In genomic region chr3:134640872-134641470, GRCh38 we compare ENCODE assay signal across 8 cellular contexts. TPM values are rescaled to one million over a fixed set of nuclear protein-coding genes. Genes with fewer than 3 reads are reported as not detected.
A peak's percentile ranks its signal among the peaks of the same experiment; 100 is the strongest.
DNase-seq lines count a peak whose midpoint lies in the region; ATAC-seq and TF ChIP-seq lines count a peak whose summit lies in the region.

No MANE protein-coding gene starts in this region.

- CTCF ChIA-PET in AG04450 (lab: Charles Lee) = interaction anchor here (0.7 to 6.2 kb wide), 16 partner anchors 8 to 114 kb away, joined by 3 to 124 read pairs (median 4); partner anchors contain the start of gene KY

- no peaks in the 10 kb centered on the region for H4K20me1 ChIP-seq in neural progenitor cell (ENCODE audit: low read depth)

- H3K27ac ChIP-seq in AG04450 (ENCODE audit: low read depth, low read length) (no peak overlapping the region), dorsolateral prefrontal cortex (no peak overlapping the region), neural progenitor cell (no peak overlapping the region)

- DNase-seq in AG04450 (ENCODE audit: low read depth, low spot score) = no peak
- peak; percentile 53 for DNase-seq in ELR (ENCODE audit: low read depth)
- peak; percentile 3 for DNase-seq in NCI-H460 (ENCODE audit: extremely low read depth, low read depth)
- peak in 1 of 10 donors; percentile 33 for DNase-seq in dorsolateral prefrontal cortex
- peak; percentile 59 for DNase-seq in neural progenitor cell (ENCODE audit: low spot score)
- DNase-seq in middle frontal gyrus (ENCODE audit: extremely low spot score, low spot score) = no peak
- no peak for DNase-seq in OCI-M2 (lab: John Stamatoyannopoulos, UW; ENCODE audit: unreplicated experiment)

- H3F3A ChIP-seq in neural progenitor cell (ENCODE audit: low read depth) = peaks cover 4% of the 10 kb centered on the region

- H3K4me3 ChIP-seq in AG04450 (ENCODE audit: low read depth, low read length) = no peak overlapping the region
- no peak overlapping the region for H3K4me3 ChIP-seq in dorsolateral prefrontal cortex
- H3K4me3 ChIP-seq in neural progenitor cell = no peak overlapping the region

- no peaks in the 10 kb centered on the region for H3K79me2 ChIP-seq in neural progenitor cell (ENCODE audit: low read depth)

- no peak overlapping the region for H3K4me3 Mint-ChIP-seq in neural progenitor cell

- H3K4me2 ChIP-seq in neural progenitor cell = no peak overlapping the region

- POLR2A ChIA-PET in AG04450 (lab: Yijun Ruan, JAX) = no interaction called here

- no peak overlapping the region for H3K27ac Mint-ChIP-seq in neural progenitor cell

- H3K9me3 Mint-ChIP-seq in neural progenitor cell = no peaks in the 10 kb centered on the region

- H3K9me3 ChIP-seq in AG04450 (ENCODE audit: control insufficient read depth, insufficient read depth, low read length) (no peaks in the 10 kb centered on the region), neural progenitor cell (ENCODE audit: low read depth) (no peaks in the 10 kb centered on the region)

- peaks cover 5% of the 10 kb centered on the region for H3K27me3 Mint-ChIP-seq in neural progenitor cell (ENCODE audit: insufficient read depth, low read depth)

- no peaks in the 10 kb centered on the region for H3K36me3 Mint-ChIP-seq in neural progenitor cell

- no peak for ATAC-seq in GM18873 (IDR thresholded peaks at IDR 0.05; ENCODE audit: low FRiP score, unreplicated experiment)

- no peaks in the 10 kb centered on the region for H3K36me3 ChIP-seq in neural progenitor cell

- intact Hi-C loops in dorsolateral prefrontal cortex (cut with DNase I) = loop anchor here in 1 of 2 donors (2.0 kb wide), 1 partner anchor 40 kb away; no protein-coding TSS in a partner anchor

- TF ChIP-seq CTCF in AG04450 (IDR thresholded peaks at IDR 0.05; ENCODE audit: low read depth, low read length) (peak; percentile 73), dorsolateral prefrontal cortex (IDR thresholded peaks at IDR 0.05 in 54 of 56, conservative IDR thresholded peaks at IDR 0.05 in 2 of 56; ENCODE audit: low read depth in 1 of 56, partially characterized antibody in 56 of 56) (peak in 54 of 56 donors; percentile 9 to 65 (median 39)), neural progenitor cell (IDR thresholded peaks at IDR 0.05) (peak; percentile 67)

- H3K4me1 Mint-ChIP-seq in neural progenitor cell = peaks cover 35% of the 10 kb centered on the region

- H2AFZ ChIP-seq in neural progenitor cell (replicated peaks) = no peak overlapping the region

- H3K4me1 ChIP-seq in neural progenitor cell = peaks cover 17% of the 10 kb centered on the region

- H3K9ac ChIP-seq in neural progenitor cell = no peak overlapping the region

- H3K27me3 ChIP-seq in AG04450 (ENCODE audit: control insufficient read depth, insufficient read depth, low read length) (peaks cover 4% of the 10 kb centered on the region), dorsolateral prefrontal cortex (no peaks in the 10 kb centered on the region), neural progenitor cell (peaks cover 4% of the 10 kb centered on the region)

RNA-seq across cellular contexts. Expression of gene KY, which starts 9.9 kb away (rescaled TPM):
- polyA plus RNA-seq in AG04450 (2011; rRNA removed) = 0.04 and 0.09 TPM in 2 replicates
- not detected in 2 replicates for polyA minus RNA-seq in AG04450 (2011; rRNA and poly(A)+ RNA removed)
- total RNA-seq in NCI-H460 (2014; rRNA removed; shearing (Covaris generic)) = not detected in 2 replicates
- polyA plus RNA-seq in NCI-H460 (2014; cell fraction: nucleus; rRNA removed) = not detected in 2 replicates
- total RNA-seq in dorsolateral prefrontal cortex (10 to 100 TPM in 41 of 120 experiments, 1 to 10 TPM in 79; 4.3 to 14.2 (median 8.7) TPM), neural progenitor cell (ENCODE audit: low replicate concordance) (0.09 TPM in 1 of 2 replicates, not detected in the other)

Comparison
In these comparisons a context has a peak if more than half of its experiments do, and no peak if none do; other contexts are left out.
1. DNase-seq: peak in ELR (single experiment), NCI-H460 (single experiment) and neural progenitor cell (single experiment); none in AG04450 (single experiment), middle frontal gyrus (single experiment) and OCI-M2 (single experiment).
2. Peak in every context shown above with its lines, with median percentiles within 50 percentile points of each other: CTCF ChIP-seq.